ENCODE assay signal across 18 cellular contexts in the genomic region with DNA sequence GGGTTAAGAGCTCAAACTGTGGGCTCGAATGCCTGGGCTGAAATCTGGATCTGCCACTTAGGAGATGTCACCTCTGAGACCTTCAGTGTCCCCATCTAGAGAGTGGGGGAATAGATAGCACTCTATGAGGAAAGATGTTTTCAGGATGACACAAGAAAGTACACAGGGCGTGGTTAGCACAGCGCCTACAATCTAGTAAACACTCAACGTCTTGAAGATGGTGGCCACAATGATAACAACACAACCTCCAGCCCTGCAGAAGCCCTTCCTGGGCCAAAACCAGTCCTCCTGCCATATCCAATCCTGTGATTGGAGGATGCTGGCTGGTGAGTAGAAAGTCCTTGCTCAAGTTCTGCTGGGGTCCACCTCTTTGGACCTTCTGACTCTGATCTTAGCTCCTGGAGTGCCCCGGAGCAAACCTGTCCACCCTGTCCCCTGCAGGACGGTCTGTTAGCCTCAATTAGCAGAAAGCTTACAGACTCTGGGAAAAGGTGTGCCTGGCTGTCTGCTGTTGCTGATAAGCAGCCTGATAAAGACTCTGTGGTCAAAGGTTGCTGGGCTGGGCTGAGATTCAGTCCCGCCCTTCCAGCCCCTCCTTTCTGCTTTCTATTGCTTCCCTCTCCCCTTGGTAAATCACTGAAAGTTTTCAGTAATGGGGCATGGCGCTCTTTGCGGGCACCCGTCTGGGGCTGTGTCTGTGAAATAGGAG. TPM values are rescaled to one million over a fixed set of nuclear protein-coding genes. Genes with fewer than 3 reads are reported as not detected.
DNase-seq lines count a peak whose midpoint lies in the region; ATAC-seq and TF ChIP-seq lines count a peak whose summit lies in the region.
"Had no signal": no experiment of that assay in that cellular context is flagged by ENCODE, and none has a peak within 500 bp of the region (broad histone marks: within the 10 kb centered on the region; RNA-seq: fewer than 3 reads in every experiment).

No MANE protein-coding gene starts in this region.

- no peak overlapping the region for H3K9ac ChIP-seq in trophoblast cell (ENCODE audit: low read length)
- H3K9ac ChIP-seq: KMS-11 had no signal

- H4K91ac ChIP-seq in trophoblast cell (ENCODE audit: low read depth, low read length): no peak overlapping the region

- H3K79me2 ChIP-seq in hepatocyte (no peaks in the 10 kb centered on the region), trophoblast cell (ENCODE audit: control insufficient read depth, insufficient read depth, low read length, poor library complexity) (no peaks in the 10 kb centered on the region)

- no peak overlapping the region for H2BK5ac ChIP-seq in trophoblast cell (ENCODE audit: low read depth, low read length, poor library complexity)

- H4K8ac ChIP-seq in trophoblast cell (ENCODE audit: low read depth, low read length): no peak overlapping the region

- TF ChIP-seq CTCF in Peyer's patch (IDR thresholded peaks at IDR 0.05) (peak in 2 of 6 experiments; percentile 31 to 43), hepatocyte (IDR thresholded peaks at IDR 0.05; ENCODE audit: poor library complexity) (no peak)

- no peaks in the 10 kb centered on the region for H3K9me2 ChIP-seq in hepatocyte (replicated peaks; ENCODE audit: insufficient read depth)

- no peak overlapping the region for H2BK120ac ChIP-seq in trophoblast cell (ENCODE audit: insufficient read depth, low read length, poor library complexity)

- no peak overlapping the region for H3K14ac ChIP-seq in trophoblast cell (ENCODE audit: low read length)

- H3K4me1 ChIP-seq in Peyer's patch (peaks cover 0 to 19% (median 3%) of the 10 kb centered on the region in 4 donors), hepatocyte (ENCODE audit: insufficient read depth) (peaks cover 11% of the 10 kb centered on the region), trophoblast cell (ENCODE audit: control insufficient read depth in 1 of 2, insufficient read depth in 2 of 2, low read length in 2 of 2) (peaks cover 0 to 5% of the 10 kb centered on the region in 2 experiments)

- H3K27ac ChIP-seq in Peyer's patch (peak overlapping the region in 3 of 4 donors; percentile 57 to 90 (median 80)), hepatocyte (peak overlapping the region; percentile 58), trophoblast cell (ENCODE audit: low read depth, low read length) (no peak overlapping the region)
- H3K27ac ChIP-seq: KMS-11 had no signal

- H3K27me3 ChIP-seq in Peyer's patch (no peaks in the 10 kb centered on the region), hepatocyte (peaks cover 11% of the 10 kb centered on the region), trophoblast cell (ENCODE audit: insufficient read depth, low read length) (peaks cover 17% of the 10 kb centered on the region)

- no peak overlapping the region for H3K23ac ChIP-seq in trophoblast cell (ENCODE audit: low read length)

- H3K79me1 ChIP-seq in trophoblast cell (ENCODE audit: low read length): no peaks in the 10 kb centered on the region

- H3K36me3 ChIP-seq in Peyer's patch (no peaks in the 10 kb centered on the region), hepatocyte (replicated peaks; ENCODE audit: insufficient read depth, low read depth) (no peaks in the 10 kb centered on the region), trophoblast cell (ENCODE audit: control insufficient read depth in 1 of 2, insufficient read depth in 2 of 2, low read length in 2 of 2) (no peaks in the 10 kb centered on the region)
- H3K36me3 ChIP-seq: MG63 had no signal

- no peak overlapping the region for H3K4ac ChIP-seq in trophoblast cell (ENCODE audit: low read depth, low read length)

- H3K9me3 ChIP-seq in Peyer's patch (no peaks in the 10 kb centered on the region), hepatocyte (ENCODE audit: low read depth) (no peaks in the 10 kb centered on the region), trophoblast cell (ENCODE audit: insufficient read depth, low read depth, low read length) (peaks cover 1% of the 10 kb centered on the region)
- H3K9me3 ChIP-seq: MG63 had no signal

- no peak overlapping the region for H4K12ac ChIP-seq in trophoblast cell (ENCODE audit: low read depth, low read length)

- ATAC-seq in HG02798 (IDR thresholded peaks at IDR 0.05; ENCODE audit: poor library complexity, unreplicated experiment): no peak
- ATAC-seq: HCT116, PC-3 had no signal

- WGBS in hepatocyte (ENCODE audit: low lambda C conversion rate, missing lambda C conversion rate): 48% methylated on average over 10 of the region's 10 CpGs
- no CpG with 5 or more reads among the region's 10 CpGs for WGBS in trophoblast cell (ENCODE audit: extremely low coverage, insufficient coverage, insufficient read length)

- peak; percentile 75 for DNase-seq in ELF-1 (ENCODE audit: low read depth, low spot score)
- DNase-seq in Peyer's patch: peak in 2 of 3 donors; percentile 83 to 92
- peak; percentile 70 for DNase-seq in hepatocyte (ENCODE audit: low spot score)
- peak; percentile 43 to 70 for DNase-seq in trophoblast cell
- DNase-seq in medulla oblongata (ENCODE audit: extremely low spot score): no peak
- no peak for DNase-seq in NCI-H2107 treated with DMSO at 0.1 percent for 48 hours (lab: John Stamatoyannopoulos, UW; ENCODE audit: unreplicated experiment)
- DNase-seq: EL, MG63, NCI-H1092 treated with DMSO at 0.1 percent for 48 hours, NCI-H1694, NCI-H446, PC-3 had no signal

- no peak overlapping the region for H2AK5ac ChIP-seq in trophoblast cell (ENCODE audit: low read length)

- H2BK12ac ChIP-seq in trophoblast cell (ENCODE audit: low read length): no peak overlapping the region

- no peak overlapping the region for H2AFZ ChIP-seq in hepatocyte
- H2AFZ ChIP-seq in trophoblast cell (ENCODE audit: insufficient read depth, low read length, poor library complexity): no peak overlapping the region

- TF ChIP-seq POLR2A in Peyer's patch (IDR thresholded peaks at IDR 0.05): peak in 1 of 2 donors; percentile 59

- H3K18ac ChIP-seq in trophoblast cell (ENCODE audit: low read length): no peak overlapping the region

- peak overlapping the region; percentile 52 for H3K4me2 ChIP-seq in hepatocyte
- no peak overlapping the region for H3K4me2 ChIP-seq in trophoblast cell (ENCODE audit: low read length)
- H3K4me2 ChIP-seq: KMS-11 had no signal

- no peaks in the 10 kb centered on the region for H4K20me1 ChIP-seq in hepatocyte (ENCODE audit: insufficient read depth, poor library complexity, severe bottlenecking)

- H3K4me3 ChIP-seq in Peyer's patch: peak overlapping the region in 1 of 4 donors; percentile 17
- H3K4me3 ChIP-seq in hepatocyte: no peak overlapping the region
- H3K4me3 ChIP-seq in trophoblast cell (ENCODE audit: low read depth, low read length): no peak overlapping the region
- H3K4me3 ChIP-seq: MG63 had no signal

RNA-seq across cellular contexts. Expression of gene EDN3, which starts 8.2 kb away (rescaled TPM):
- total RNA-seq in Peyer's patch: 100 to 1,000 TPM in 1 of 4 donors, 10 to 100 TPM in 2, 1 to 10 TPM in 1; 6.6 to 112 (median 63.9) TPM
- total RNA-seq in hepatocyte: 1.4 and 4.0 TPM in 2 replicates
- polyA plus RNA-seq in hepatocyte: 5.8 and 5.9 TPM in 2 replicates
- not detected in 2 replicates for polyA plus RNA-seq in trophoblast cell (2013)
- total RNA-seq: PC-3, SK-MEL-5 had no signal
- polyA plus RNA-seq: AG04450, BJ had no signal

Comparison
In these comparisons a context has a peak if more than half of its experiments do, and no peak if none do; other contexts are left out.
1. DNase-seq: peak in ELF-1 (single experiment), Peyer's patch (2 of 3), hepatocyte (single experiment) and trophoblast cell (2 of 2); none in medulla oblongata (single experiment) and NCI-H2107 treated with DMSO at 0.1 percent for 48 hours (single experiment).